6 cellular contexts compared by ENCODE assay signal in genomic region chr6:30914854-30915590, GRCh38.
DNase-seq lines count a peak whose midpoint lies in the region; FAIRE-seq lines count a peak whose summit lies in the region.

No MANE protein-coding gene starts in this region.

- peak overlapping the region; percentile 96 for H3K27ac ChIP-seq in rectal smooth muscle tissue (ENCODE audit: low read depth, low read length)

- intact Hi-C loops in dendritic cell treated with granulocyte-macrophage colony-stimulating factor and Interleukin-4, amounts not matched to agents 40 ng/mL and 50 ng/mL, for 4 days (cut with micrococcal nuclease): loop anchor here (1.0 to 2.0 kb wide), 2 partner anchors 154 to 164 kb away; no protein-coding TSS in a partner anchor

- peak overlapping the region; percentile 56 for H3K4me3 ChIP-seq in NT2/D1 (ENCODE audit: insufficient read length, low read depth)
- H3K4me3 ChIP-seq in rectal smooth muscle tissue (ENCODE audit: low read length): peak overlapping the region; percentile 78

- no peaks in the 10 kb centered on the region for H3K9me3 Mint-ChIP-seq in dendritic cell treated with granulocyte-macrophage colony-stimulating factor and Interleukin-4, amounts not matched to agents 40 ng/mL and 50 ng/mL, for 4 days

- H3K27me3 Mint-ChIP-seq in dendritic cell treated with granulocyte-macrophage colony-stimulating factor and Interleukin-4, amounts not matched to agents 40 ng/mL and 50 ng/mL, for 4 days: no peaks in the 10 kb centered on the region

- H3K4me1 Mint-ChIP-seq in dendritic cell treated with granulocyte-macrophage colony-stimulating factor and Interleukin-4, amounts not matched to agents 40 ng/mL and 50 ng/mL, for 4 days (ENCODE audit: low read depth): peaks cover 25% of the 10 kb centered on the region

- H3K27me3 ChIP-seq in NT2/D1 (ENCODE audit: insufficient read depth, insufficient read length) (no peaks in the 10 kb centered on the region), rectal smooth muscle tissue (ENCODE audit: control insufficient read depth, insufficient read depth, low read length) (no peaks in the 10 kb centered on the region)

- H3K4me3 Mint-ChIP-seq in dendritic cell treated with granulocyte-macrophage colony-stimulating factor and Interleukin-4, amounts not matched to agents 40 ng/mL and 50 ng/mL, for 4 days: peak overlapping the region; percentile 81

- H3K36me3 ChIP-seq in NT2/D1 (ENCODE audit: insufficient read depth, insufficient read length, low read length) (peaks cover 71% of the 10 kb centered on the region), rectal smooth muscle tissue (ENCODE audit: control insufficient read depth, insufficient read depth, low read length) (peaks cover 33% of the 10 kb centered on the region)

- peak overlapping the region; percentile 78 for H3K27ac Mint-ChIP-seq in dendritic cell treated with granulocyte-macrophage colony-stimulating factor and Interleukin-4, amounts not matched to agents 40 ng/mL and 50 ng/mL, for 4 days

- H3K36me3 Mint-ChIP-seq in dendritic cell treated with granulocyte-macrophage colony-stimulating factor and Interleukin-4, amounts not matched to agents 40 ng/mL and 50 ng/mL, for 4 days (ENCODE audit: low read depth): peaks cover 83% of the 10 kb centered on the region

- no peak for FAIRE-seq in HTR-8/SVneo (lab: Jason Lieb, UNC)

- DNase-seq in NT2/D1 (ENCODE audit: low read depth, low spot score) (no peak), NCI-H446 (lab: John Stamatoyannopoulos, UW) (no peak), HTR-8/SVneo (ENCODE audit: insufficient read length, low spot score) (no peak)
- no peak for DNase-seq in stimulated activated CD4-positive, alpha-beta T cell treated with anti-CD3 and anti-CD28 coated beads, Interleukin-2, amount 100 ng/mL, for 48 hours

- H3K9ac ChIP-seq in NT2/D1 (ENCODE audit: insufficient read length, low read depth) (peak overlapping the region; percentile 81), rectal smooth muscle tissue (ENCODE audit: low read length) (peak overlapping the region; percentile 94)

- H3K9me3 ChIP-seq in NT2/D1 (ENCODE audit: insufficient read depth, low read length): no peaks in the 10 kb centered on the region

- H3K4me1 ChIP-seq in NT2/D1 (ENCODE audit: insufficient read depth, insufficient read length) (peaks cover 2% of the 10 kb centered on the region), rectal smooth muscle tissue (ENCODE audit: control insufficient read depth, insufficient read depth, low read length) (peaks cover 8% of the 10 kb centered on the region)
